ENCODE assay signal across 3 cellular contexts in the genomic region with DNA sequence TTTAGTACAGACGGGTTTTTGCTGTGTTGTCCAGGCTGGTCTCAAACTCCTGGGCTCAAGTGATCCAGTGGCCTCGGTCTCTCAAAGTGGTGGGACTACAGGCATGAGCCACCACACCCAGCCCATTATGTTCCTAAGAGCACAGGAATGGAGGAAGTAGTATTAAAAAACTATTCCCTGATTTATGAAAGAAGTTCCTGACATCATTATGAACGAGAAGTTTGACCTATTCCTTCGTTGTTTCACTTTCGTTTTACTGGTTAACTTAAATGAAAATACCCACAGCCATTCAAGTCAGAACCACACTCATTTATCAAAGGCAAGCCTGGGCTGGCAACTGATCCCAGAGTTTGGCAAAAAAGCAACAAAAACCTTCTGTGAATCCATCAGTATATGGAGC.
A peak's percentile ranks its signal among the peaks of the same experiment; 100 is the strongest.
TF ChIP-seq lines count a peak whose summit lies in the region.

No MANE protein-coding gene starts in this region.

TF ChIP-seq in IMR-90, 13 proteins besides CTCF, POLR2A, EP300 and RAD21:
- TF ChIP-seq SMC3 (IDR thresholded peaks at IDR 0.05; ENCODE audit: low read depth, low read length) (no peak), BHLHE40 (IDR thresholded peaks at IDR 0.05; ENCODE audit: low read depth, low read length) (no peak), ELK1 (IDR thresholded peaks at IDR 0.05; ENCODE audit: borderline replicate concordance, low read depth, low read length) (no peak), MXI1 (IDR thresholded peaks at IDR 0.05; ENCODE audit: borderline replicate concordance, low read depth, low read length) (no peak), RCOR1 (IDR thresholded peaks at IDR 0.05; ENCODE audit: insufficient replicate concordance, low read length) (no peak), FOS (IDR thresholded peaks at IDR 0.05; ENCODE audit: low read depth, low read length) (no peak), NFE2L2 (IDR thresholded peaks at IDR 0.05; ENCODE audit: low read depth, low read length) (no peak), MAFK (IDR thresholded peaks at IDR 0.05; ENCODE audit: low read depth, low read length) (no peak), MAZ (IDR thresholded peaks at IDR 0.05; ENCODE audit: borderline replicate concordance, low read depth, low read length) (no peak)

TF ChIP-seq in HepG2, 621 proteins besides CTCF, POLR2A, EP300 and RAD21 (continues in another document):
- TF ChIP-seq ZNF670 (CRISPR knock-in tag; IDR thresholded peaks at IDR 0.05; ENCODE audit: borderline replicate concordance) (peak; percentile 39; the same call in 1 of the 2 replicates), SPEN (CRISPR knock-in tag; IDR thresholded peaks at IDR 0.05; ENCODE audit: low read depth) (0 out of 2 replicates have a peak, but pooled peaks have one; percentile 27), ZNF713 (CRISPR knock-in tag; IDR thresholded peaks at IDR 0.05) (no peak), ZBTB38 (CRISPR knock-in tag; IDR thresholded peaks at IDR 0.05) (no peak), RFX1 (IDR thresholded peaks at IDR 0.05) (no peak), KDM2A (CRISPR knock-in tag; IDR thresholded peaks at IDR 0.05; ENCODE audit: borderline replicate concordance, low read depth) (0 out of 2 replicates have a peak, but pooled peaks have one; percentile 6), CREM (IDR thresholded peaks at IDR 0.05) (no peak), CREM (CRISPR knock-in tag; IDR thresholded peaks at IDR 0.05) (no peak), ZNF572 (CRISPR knock-in tag; IDR thresholded peaks at IDR 0.05) (no peak), ZNF44 (CRISPR knock-in tag; IDR thresholded peaks at IDR 0.05) (no peak), SNAPC2 (CRISPR knock-in tag; IDR thresholded peaks at IDR 0.05) (0 out of 2 replicates have a peak, but pooled peaks have one; percentile 32), IRF2 (CRISPR knock-in tag; IDR thresholded peaks at IDR 0.05) (peak; percentile 85), ZNF256 (CRISPR knock-in tag; conservative IDR thresholded peaks at IDR 0.05) (no peak), FOXA1 (IDR thresholded peaks at IDR 0.05) (no peak), FOXA1 (CRISPR knock-in tag; IDR thresholded peaks at IDR 0.05) (no peak), MEIS1 (CRISPR knock-in tag; IDR thresholded peaks at IDR 0.05; ENCODE audit: borderline replicate concordance) (no peak), SP140L (CRISPR knock-in tag; IDR thresholded peaks at IDR 0.05; ENCODE audit: borderline replicate concordance) (no peak)
- TF ChIP-seq, protein P1, sequence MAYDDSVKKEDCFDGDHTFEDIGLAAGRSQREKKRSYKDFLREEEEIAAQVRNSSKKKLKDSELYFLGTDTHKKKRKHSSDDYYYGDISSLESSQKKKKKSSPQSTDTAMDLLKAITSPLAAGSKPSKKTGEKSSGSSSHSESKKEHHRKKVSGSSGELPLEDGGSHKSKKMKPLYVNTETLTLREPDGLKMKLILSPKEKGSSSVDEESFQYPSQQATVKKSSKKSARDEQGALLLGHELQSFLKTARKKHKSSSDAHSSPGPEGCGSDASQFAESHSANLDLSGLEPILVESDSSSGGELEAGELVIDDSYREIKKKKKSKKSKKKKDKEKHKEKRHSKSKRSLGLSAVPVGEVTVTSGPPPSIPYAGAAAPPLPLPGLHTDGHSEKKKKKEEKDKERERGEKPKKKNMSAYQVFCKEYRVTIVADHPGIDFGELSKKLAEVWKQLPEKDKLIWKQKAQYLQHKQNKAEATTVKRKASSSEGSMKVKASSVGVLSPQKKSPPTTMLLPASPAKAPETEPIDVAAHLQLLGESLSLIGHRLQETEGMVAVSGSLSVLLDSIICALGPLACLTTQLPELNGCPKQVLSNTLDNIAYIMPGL (CRISPR knock-in tag; IDR thresholded peaks at IDR 0.05; ENCODE audit: borderline replicate concordance in 1 of 2, low read depth in 1 of 2), result 0 out of 4 replicates have a peak, but pooled peaks of 1 of the 2 experiments have one; percentile 15
- TF ChIP-seq, protein P2, sequence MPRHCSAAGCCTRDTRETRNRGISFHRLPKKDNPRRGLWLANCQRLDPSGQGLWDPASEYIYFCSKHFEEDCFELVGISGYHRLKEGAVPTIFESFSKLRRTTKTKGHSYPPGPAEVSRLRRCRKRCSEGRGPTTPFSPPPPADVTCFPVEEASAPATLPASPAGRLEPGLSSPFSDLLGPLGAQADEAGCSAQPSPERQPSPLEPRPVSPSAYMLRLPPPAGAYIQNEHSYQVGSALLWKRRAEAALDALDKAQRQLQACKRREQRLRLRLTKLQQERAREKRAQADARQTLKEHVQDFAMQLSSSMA (CRISPR knock-in tag; IDR thresholded peaks at IDR 0.05), result no peak
- TF ChIP-seq, protein P3, sequence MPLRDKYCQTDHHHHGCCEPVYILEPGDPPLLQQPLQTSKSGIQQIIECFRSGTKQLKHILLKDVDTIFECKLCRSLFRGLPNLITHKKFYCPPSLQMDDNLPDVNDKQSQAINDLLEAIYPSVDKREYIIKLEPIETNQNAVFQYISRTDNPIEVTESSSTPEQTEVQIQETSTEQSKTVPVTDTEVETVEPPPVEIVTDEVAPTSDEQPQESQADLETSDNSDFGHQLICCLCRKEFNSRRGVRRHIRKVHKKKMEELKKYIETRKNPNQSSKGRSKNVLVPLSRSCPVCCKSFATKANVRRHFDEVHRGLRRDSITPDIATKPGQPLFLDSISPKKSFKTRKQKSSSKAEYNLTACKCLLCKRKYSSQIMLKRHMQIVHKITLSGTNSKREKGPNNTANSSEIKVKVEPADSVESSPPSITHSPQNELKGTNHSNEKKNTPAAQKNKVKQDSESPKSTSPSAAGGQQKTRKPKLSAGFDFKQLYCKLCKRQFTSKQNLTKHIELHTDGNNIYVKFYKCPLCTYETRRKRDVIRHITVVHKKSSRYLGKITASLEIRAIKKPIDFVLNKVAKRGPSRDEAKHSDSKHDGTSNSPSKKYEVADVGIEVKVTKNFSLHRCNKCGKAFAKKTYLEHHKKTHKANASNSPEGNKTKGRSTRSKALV (CRISPR knock-in tag; IDR thresholded peaks at IDR 0.05), result 0 out of 2 replicates have a peak, but pooled peaks have one; percentile 22
- TF ChIP-seq, protein P4, sequence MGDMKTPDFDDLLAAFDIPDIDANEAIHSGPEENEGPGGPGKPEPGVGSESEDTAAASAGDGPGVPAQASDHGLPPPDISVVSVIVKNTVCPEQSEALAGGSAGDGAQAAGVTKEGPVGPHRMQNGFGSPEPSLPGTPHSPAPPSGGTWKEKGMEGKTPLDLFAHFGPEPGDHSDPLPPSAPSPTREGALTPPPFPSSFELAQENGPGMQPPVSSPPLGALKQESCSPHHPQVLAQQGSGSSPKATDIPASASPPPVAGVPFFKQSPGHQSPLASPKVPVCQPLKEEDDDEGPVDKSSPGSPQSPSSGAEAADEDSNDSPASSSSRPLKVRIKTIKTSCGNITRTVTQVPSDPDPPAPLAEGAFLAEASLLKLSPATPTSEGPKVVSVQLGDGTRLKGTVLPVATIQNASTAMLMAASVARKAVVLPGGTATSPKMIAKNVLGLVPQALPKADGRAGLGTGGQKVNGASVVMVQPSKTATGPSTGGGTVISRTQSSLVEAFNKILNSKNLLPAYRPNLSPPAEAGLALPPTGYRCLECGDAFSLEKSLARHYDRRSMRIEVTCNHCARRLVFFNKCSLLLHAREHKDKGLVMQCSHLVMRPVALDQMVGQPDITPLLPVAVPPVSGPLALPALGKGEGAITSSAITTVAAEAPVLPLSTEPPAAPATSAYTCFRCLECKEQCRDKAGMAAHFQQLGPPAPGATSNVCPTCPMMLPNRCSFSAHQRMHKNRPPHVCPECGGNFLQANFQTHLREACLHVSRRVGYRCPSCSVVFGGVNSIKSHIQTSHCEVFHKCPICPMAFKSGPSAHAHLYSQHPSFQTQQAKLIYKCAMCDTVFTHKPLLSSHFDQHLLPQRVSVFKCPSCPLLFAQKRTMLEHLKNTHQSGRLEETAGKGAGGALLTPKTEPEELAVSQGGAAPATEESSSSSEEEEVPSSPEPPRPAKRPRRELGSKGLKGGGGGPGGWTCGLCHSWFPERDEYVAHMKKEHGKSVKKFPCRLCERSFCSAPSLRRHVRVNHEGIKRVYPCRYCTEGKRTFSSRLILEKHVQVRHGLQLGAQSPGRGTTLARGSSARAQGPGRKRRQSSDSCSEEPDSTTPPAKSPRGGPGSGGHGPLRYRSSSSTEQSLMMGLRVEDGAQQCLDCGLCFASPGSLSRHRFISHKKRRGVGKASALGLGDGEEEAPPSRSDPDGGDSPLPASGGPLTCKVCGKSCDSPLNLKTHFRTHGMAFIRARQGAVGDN (CRISPR knock-in tag; IDR thresholded peaks at IDR 0.05), result no peak

TF ChIP-seq in GM23338, 12 proteins besides CTCF, POLR2A, EP300 and RAD21:
- TF ChIP-seq CREB1 (CRISPR knock-in tag; IDR thresholded peaks at IDR 0.05; ENCODE audit: low read depth) (no peak), EZH2 (IDR thresholded peaks at IDR 0.05; ENCODE audit: low read depth, unreplicated experiment) (no peak)
